Comparison of ENCODE assay signal across 1 cellular context in genomic region chr1:155167166-155168104, GRCh38.
TF ChIP-seq lines count a peak whose summit lies in the region.

No MANE protein-coding gene starts in this region.

TF ChIP-seq in GM23338, 12 proteins besides CTCF, POLR2A, EP300 and RAD21 (continued from another document):
- no peak for TF ChIP-seq ETS1 (IDR thresholded peaks at IDR 0.05)
TF ChIP-seq in GM23338: peak in this region for 0.
